In the genomic region with DNA sequence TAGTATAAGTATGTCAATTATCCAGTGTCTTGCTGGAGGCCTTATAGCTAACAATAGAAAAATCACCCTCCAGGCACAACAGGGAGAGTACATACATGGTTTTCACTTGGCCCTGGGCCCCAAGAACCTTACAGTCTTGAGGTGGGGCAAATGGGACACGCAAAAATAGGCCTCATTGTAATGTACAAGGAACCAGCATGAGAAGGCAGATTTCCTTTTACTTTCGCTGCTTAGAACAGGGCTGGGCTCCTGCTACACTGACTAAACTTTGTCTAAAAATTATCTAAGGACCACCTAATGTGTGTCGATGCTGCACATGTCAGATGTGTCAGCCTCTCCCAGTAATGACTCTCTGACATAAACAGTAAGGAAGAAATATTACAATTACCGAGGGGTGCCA, we compare ENCODE assay signal across 20 cellular contexts.
"Had no signal": no experiment of that assay in that cellular context is flagged by ENCODE, and none has a peak within 500 bp of the region (broad histone marks: within the 10 kb centered on the region; RNA-seq: fewer than 3 reads in every experiment).

No MANE protein-coding gene starts in this region.

- DNase-seq: activated CD4-positive, alpha-beta T cell treated with anti-CD3 and anti-CD28 coated beads, Interleukin-2, amount 50 U/mL, for 4 hours; activated CD4-positive, CD25-positive, alpha-beta regulatory T cell treated with anti-CD3 and anti-CD28 coated beads, Interleukin-2, amount 50 U/mL, for 72 hours; activated gamma-delta T cell; activated naive CD8-positive, alpha-beta T cell treated with anti-CD3 and anti-CD28 coated beads for 36 hours; activated T-cell treated with anti-CD3 and anti-CD28 coated beads, Interleukin-2, amount 50 U/mL, for 4 hours; aorta; caudate nucleus; erythroblast; kidney; midbrain; naive thymus-derived CD4-positive, alpha-beta T cell; SJCRH30; stimulated activated CD4-positive, alpha-beta T cell treated with anti-CD3 and anti-CD28 coated beads, Interleukin-15, amount 100 ng/mL, for 24 hours; stimulated activated CD4-positive, alpha-beta T cell treated with anti-CD3 and anti-CD28 coated beads, Interleukin-4, amount 100 ng/mL, for 24 hours; stomach; SW 1271 had no signal

- H3K4me1 Mint-ChIP-seq: activated naive CD8-positive, alpha-beta T cell treated with anti-CD3 and anti-CD28 coated beads for 36 hours; naive thymus-derived CD4-positive, alpha-beta T cell had no signal

- H3K9me3 ChIP-seq: SJCRH30, stomach, thoracic aorta had no signal

- H3K4me1 ChIP-seq: SJCRH30 had no signal

- H3K79me2 ChIP-seq: hepatocyte had no signal

- H3K9me3 Mint-ChIP-seq: activated naive CD8-positive, alpha-beta T cell treated with anti-CD3 and anti-CD28 coated beads for 36 hours; activated T-cell treated with anti-CD3 and anti-CD28 coated beads, Interleukin-2, amount 50 U/mL, for 4 hours; dendritic cell treated with granulocyte-macrophage colony-stimulating factor and Interleukin-4, amounts not matched to agents 40 ng/mL and 50 ng/mL, for 4 days; T-helper 2 cell treated with Interferon-gamma antibody and Interleukin-4, amounts not matched to agents 5 μg/mL and 100 μg/mL, for 36 hours had no signal

- H3K4me3 Mint-ChIP-seq: activated naive CD8-positive, alpha-beta T cell treated with anti-CD3 and anti-CD28 coated beads for 36 hours; activated T-cell treated with anti-CD3 and anti-CD28 coated beads, Interleukin-2, amount 50 U/mL, for 4 hours; dendritic cell treated with granulocyte-macrophage colony-stimulating factor and Interleukin-4, amounts not matched to agents 40 ng/mL and 50 ng/mL, for 4 days; naive thymus-derived CD4-positive, alpha-beta T cell; T-helper 2 cell treated with Interferon-gamma antibody and Interleukin-4, amounts not matched to agents 5 μg/mL and 100 μg/mL, for 36 hours had no signal

- H3K36me3 Mint-ChIP-seq: activated naive CD8-positive, alpha-beta T cell treated with anti-CD3 and anti-CD28 coated beads for 36 hours; naive thymus-derived CD4-positive, alpha-beta T cell had no signal

- H3K4me3 ChIP-seq: hepatocyte, SJCRH30, stomach, thoracic aorta had no signal

- H3K4me2 ChIP-seq: hepatocyte had no signal

- H3K36me3 ChIP-seq: SJCRH30, stomach, thoracic aorta had no signal

- H2AFZ ChIP-seq: hepatocyte had no signal

- H3K27ac ChIP-seq: hepatocyte, SJCRH30, thoracic aorta had no signal

- H3K27ac Mint-ChIP-seq: activated naive CD8-positive, alpha-beta T cell treated with anti-CD3 and anti-CD28 coated beads for 36 hours; dendritic cell treated with granulocyte-macrophage colony-stimulating factor and Interleukin-4, amounts not matched to agents 40 ng/mL and 50 ng/mL, for 4 days; naive thymus-derived CD4-positive, alpha-beta T cell; T-helper 2 cell treated with Interferon-gamma antibody and Interleukin-4, amounts not matched to agents 5 μg/mL and 100 μg/mL, for 36 hours had no signal

- ATAC-seq: activated T-cell treated with anti-CD3 and anti-CD28 coated beads, Interleukin-2, amount 50 U/mL, for 4 hours; naive thymus-derived CD4-positive, alpha-beta T cell had no signal

- FAIRE-seq: kidney had no signal
